1 cellular context compared by ENCODE assay signal in genomic region chr21:45548711-45549491, GRCh38.
TF ChIP-seq lines count a peak whose summit lies in the region.

No MANE protein-coding gene starts in this region.

TF ChIP-seq in HepG2, 621 proteins besides CTCF, POLR2A, EP300 and RAD21 (continued from another document):
- TF ChIP-seq, protein P1, sequence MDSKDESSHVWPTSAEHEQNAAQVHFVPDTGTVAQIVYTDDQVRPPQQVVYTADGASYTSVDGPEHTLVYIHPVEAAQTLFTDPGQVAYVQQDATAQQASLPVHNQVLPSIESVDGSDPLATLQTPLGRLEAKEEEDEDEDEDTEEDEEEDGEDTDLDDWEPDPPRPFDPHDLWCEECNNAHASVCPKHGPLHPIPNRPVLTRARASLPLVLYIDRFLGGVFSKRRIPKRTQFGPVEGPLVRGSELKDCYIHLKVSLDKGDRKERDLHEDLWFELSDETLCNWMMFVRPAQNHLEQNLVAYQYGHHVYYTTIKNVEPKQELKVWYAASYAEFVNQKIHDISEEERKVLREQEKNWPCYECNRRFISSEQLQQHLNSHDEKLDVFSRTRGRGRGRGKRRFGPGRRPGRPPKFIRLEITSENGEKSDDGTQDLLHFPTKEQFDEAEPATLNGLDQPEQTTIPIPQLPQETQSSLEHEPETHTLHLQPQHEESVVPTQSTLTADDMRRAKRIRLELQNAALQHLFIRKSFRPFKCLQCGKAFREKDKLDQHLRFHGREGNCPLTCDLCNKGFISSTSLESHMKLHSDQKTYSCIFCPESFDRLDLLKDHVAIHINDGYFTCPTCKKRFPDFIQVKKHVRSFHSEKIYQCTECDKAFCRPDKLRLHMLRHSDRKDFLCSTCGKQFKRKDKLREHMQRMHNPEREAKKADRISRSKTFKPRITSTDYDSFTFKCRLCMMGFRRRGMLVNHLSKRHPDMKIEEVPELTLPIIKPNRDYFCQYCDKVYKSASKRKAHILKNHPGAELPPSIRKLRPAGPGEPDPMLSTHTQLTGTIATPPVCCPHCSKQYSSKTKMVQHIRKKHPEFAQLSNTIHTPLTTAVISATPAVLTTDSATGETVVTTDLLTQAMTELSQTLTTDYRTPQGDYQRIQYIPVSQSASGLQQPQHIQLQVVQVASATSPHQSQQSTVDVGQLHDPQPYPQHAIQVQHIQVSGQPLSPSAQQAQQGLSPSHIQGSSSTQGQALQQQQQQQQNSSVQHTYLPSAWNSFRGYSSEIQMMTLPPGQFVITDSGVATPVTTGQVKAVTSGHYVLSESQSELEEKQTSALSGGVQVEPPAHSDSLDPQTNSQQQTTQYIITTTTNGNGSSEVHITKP (CRISPR knock-in tag; IDR thresholded peaks at IDR 0.05; ENCODE audit: low read depth), result peak; percentile 98
- TF ChIP-seq HDAC1 (CRISPR knock-in tag; IDR thresholded peaks at IDR 0.05) (0 out of 2 replicates have a peak, but pooled peaks have one; percentile 31), THAP11 (CRISPR knock-in tag; IDR thresholded peaks at IDR 0.05) (0 out of 2 replicates have a peak, but pooled peaks have one; percentile 26), HMG20A (CRISPR knock-in tag; IDR thresholded peaks at IDR 0.05; ENCODE audit: borderline replicate concordance) (peak; percentile 29; the same call in 1 of the 2 replicates), NR2F6 (IDR thresholded peaks at IDR 0.05) (no peak), NR2F6 (CRISPR knock-in tag; IDR thresholded peaks at IDR 0.05) (peak; percentile 20; the same call in 1 of the 2 replicates)
